Comparison of ENCODE assay signal across 25 cellular contexts in genomic region chr18:36501100-36501499, GRCh38.
DNase-seq lines count a peak whose midpoint lies in the region; ATAC-seq, FAIRE-seq and TF ChIP-seq lines count a peak whose summit lies in the region.
"Had no signal": no experiment of that assay in that cellular context is flagged by ENCODE, and none has a peak within 500 bp of the region (broad histone marks: within the 10 kb centered on the region; RNA-seq: fewer than 3 reads in every experiment).

No MANE protein-coding gene starts in this region.

- dilution Hi-C loops in IMR-90 (cut with HindIII; ENCODE audit: low sequenced_read_pairs, unreplicated experiment) = no loop called here

- no peaks in the 10 kb centered on the region for H3K9me3 ChIP-seq in IMR-90 (ENCODE audit: control insufficient read depth, insufficient read depth, low read length)

- H3K9me1 ChIP-seq in IMR-90 (ENCODE audit: insufficient read depth, low read length) = no peaks in the 10 kb centered on the region

- H2BK20ac ChIP-seq in IMR-90 (ENCODE audit: low read depth, low read length) = no peak overlapping the region

- H2AK9ac ChIP-seq in IMR-90 (replicated peaks; ENCODE audit: low read depth, low read length, poor library complexity) = no peak overlapping the region

- peak overlapping the region; percentile 67 for H3K27ac Mint-ChIP-seq in neural crest cell (ENCODE audit: unreplicated experiment)
- H3K27ac Mint-ChIP-seq: activated T-helper 17 cell treated with anti-CD3 and anti-CD28 coated beads, Interleukin-2, amount 50 U/mL, for 72 hours; dendritic cell treated with granulocyte-macrophage colony-stimulating factor and Interleukin-4, amounts not matched to agents 40 ng/mL and 50 ng/mL, for 4 days; T-cell had no signal

- no peak overlapping the region for H3K4me2 ChIP-seq in IMR-90 (ENCODE audit: low read depth, low read length)

- H3K14ac ChIP-seq in IMR-90 (replicated peaks; ENCODE audit: low read depth, low read length) = 0 out of 2 replicates have a peak overlapping the region, but pooled peaks have one; percentile 20

- H3K4ac ChIP-seq in IMR-90 (ENCODE audit: low read depth, low read length) = no peak overlapping the region

- intact Hi-C loops in IMR-90 (cut with micrococcal nuclease) = no loop called here

- no peak overlapping the region for H3K56ac ChIP-seq in IMR-90 (ENCODE audit: extremely low read depth, insufficient read depth, low read length)

- no peaks in the 10 kb centered on the region for H3K79me1 ChIP-seq in IMR-90 (ENCODE audit: low read depth in 1 of 2, low read length in 2 of 2)

- no peaks in the 10 kb centered on the region for H3K4me1 Mint-ChIP-seq in neural crest cell
- H3K4me1 Mint-ChIP-seq: activated T-helper 17 cell treated with anti-CD3 and anti-CD28 coated beads, Interleukin-2, amount 50 U/mL, for 72 hours had no signal

- H3K27ac ChIP-seq in IMR-90 (ENCODE audit: insufficient read depth, low read length) = no peak overlapping the region

- no peak overlapping the region for H3K4me3 ChIP-seq in IMR-90 (ENCODE audit: insufficient read depth, low read depth, low read length)
- no peak overlapping the region for H3K4me3 ChIP-seq in bronchial epithelial cell (ENCODE audit: low read depth, low read length)
- H3K4me3 ChIP-seq: BLaER1 treated with 17β-estradiol and CSF1 and Interleukin-3, amounts not matched to agents 10 nM and 100 nM; K562; skin epidermis had no signal

- DNase-seq in DMS 273 treated with DMSO at 0.1 percent for 48 hours (lab: John Stamatoyannopoulos, UW) (peak; percentile 13), IMR-90 (no peak), bronchial epithelial cell (ENCODE audit: low read depth) (peak; percentile 75), neural crest cell (ENCODE audit: low read depth, low spot score) (no peak), HPDE6-E6E7 (ENCODE audit: extremely low spot score) (no peak), mucosa of gallbladder (ENCODE audit: low spot score) (no peak)
- no peak for DNase-seq in activated CD8-positive, alpha-beta memory T cell treated with anti-CD3 and anti-CD28 coated beads, Interleukin-2, amount 50 U/mL, for 4 hours
- DNase-seq: activated CD4-positive, alpha-beta T cell treated with anti-CD3 and anti-CD28 coated beads, Interleukin-2, amount 50 U/mL, for 4 hours; activated naive CD4-positive, alpha-beta T cell treated with anti-CD3 and anti-CD28 coated beads, Interleukin-2, amount 50 U/mL, for 16 hours; caudate nucleus; COR-L47; islet precursor cell; midbrain; naive thymus-derived CD8-positive, alpha-beta T cell; NCI-H2081 treated with DMSO at 0.1 percent for 48 hours; NCI-H526 treated with DMSO at 0.1 percent for 48 hours; T-cell had no signal

- no peak overlapping the region for H4K5ac ChIP-seq in IMR-90 (ENCODE audit: low read depth, low read length)

- no peaks in the 10 kb centered on the region for H4K20me1 ChIP-seq in IMR-90 (ENCODE audit: insufficient read depth, low read length)

- no peak overlapping the region; the same call in 1 of the 2 replicates for H4K91ac ChIP-seq in IMR-90 (ENCODE audit: insufficient read depth, low read depth, low read length)

- no TSS peak for BruUV-seq in IMR-90 (replicated peaks; lab: Mats Ljungman, UMichigan)

- no peak for TF ChIP-seq CTCF in IMR-90 (conservative IDR thresholded peaks at IDR 0.05; ENCODE audit: low read depth, low read length)
- TF ChIP-seq CTCF in bronchial epithelial cell (IDR thresholded peaks at IDR 0.05; ENCODE audit: insufficient read depth, low read length, severe bottlenecking) = no peak
- TF ChIP-seq CTCF in neural crest cell (conservative IDR thresholded peaks at IDR 0.05) = no peak

- H3K23ac ChIP-seq in IMR-90 (ENCODE audit: low read depth, low read length) = no peak overlapping the region

- H3K36me3 ChIP-seq in IMR-90 (ENCODE audit: control insufficient read depth, insufficient read depth, low read length) (no peaks in the 10 kb centered on the region), bronchial epithelial cell (ENCODE audit: control insufficient read depth, insufficient read depth, low read length) (no peaks in the 10 kb centered on the region)
- H3K36me3 ChIP-seq: BLaER1 treated with 17β-estradiol and CSF1 and Interleukin-3, amounts not matched to agents 10 nM and 100 nM had no signal

- no peaks in the 10 kb centered on the region for H3K27me3 ChIP-seq in IMR-90 (ENCODE audit: control insufficient read depth, insufficient read depth, low read length)
- no peaks in the 10 kb centered on the region for H3K27me3 ChIP-seq in bronchial epithelial cell (ENCODE audit: control insufficient read depth, insufficient read depth, low read length)
- H3K27me3 ChIP-seq: BLaER1 treated with 17β-estradiol and CSF1 and Interleukin-3, amounts not matched to agents 10 nM and 100 nM had no signal

- no peak overlapping the region for H3K4me3 Mint-ChIP-seq in neural crest cell
- H3K4me3 Mint-ChIP-seq: activated T-helper 17 cell treated with anti-CD3 and anti-CD28 coated beads, Interleukin-2, amount 50 U/mL, for 72 hours; dendritic cell treated with granulocyte-macrophage colony-stimulating factor and Interleukin-4, amounts not matched to agents 40 ng/mL and 50 ng/mL, for 4 days; naive thymus-derived CD8-positive, alpha-beta T cell; T-cell had no signal

- 60% methylated on average over 1 of the region's 2 CpGs; no CpG with 5 or more reads in 1 of the 2 experiments for WGBS in IMR-90 (ENCODE audit: extremely low coverage in 2 of 2, insufficient read length in 1 of 2), 2 experiments

- TF ChIP-seq RAD21 in IMR-90 (IDR thresholded peaks at IDR 0.05; ENCODE audit: low read length) = no peak

- H2AFZ ChIP-seq in IMR-90 (replicated peaks; ENCODE audit: low read length, poor library complexity) = peak overlapping the region; percentile 4

- TF ChIP-seq POLR2A in IMR-90 (IDR thresholded peaks at IDR 0.05; ENCODE audit: low read depth, low read length) = no peak

- POLR2A ChIA-PET in IMR-90 (lab: Charles Lee; ENCODE audit: unreplicated experiment) = no interaction called here

- H3K36me3 Mint-ChIP-seq in neural crest cell (ENCODE audit: low read depth) = peaks cover 22% of the 10 kb centered on the region
- H3K36me3 Mint-ChIP-seq: naive thymus-derived CD8-positive, alpha-beta T cell; T-cell had no signal

- no peaks in the 10 kb centered on the region for H3K4me1 ChIP-seq in IMR-90 (ENCODE audit: control insufficient read depth, insufficient read depth, low read length)

- H2AK5ac ChIP-seq in IMR-90 (ENCODE audit: low read depth, low read length) = no peak overlapping the region

- no peak overlapping the region for H2BK15ac ChIP-seq in IMR-90 (ENCODE audit: low read depth, low read length)

- H3K9me3 Mint-ChIP-seq in neural crest cell = peaks cover 6% of the 10 kb centered on the region
- H3K9me3 Mint-ChIP-seq: activated T-helper 17 cell treated with anti-CD3 and anti-CD28 coated beads, Interleukin-2, amount 50 U/mL, for 72 hours; naive thymus-derived CD8-positive, alpha-beta T cell; T-cell had no signal

- no peak overlapping the region for H2BK120ac ChIP-seq in IMR-90 (ENCODE audit: low read depth, low read length)

- CTCF ChIA-PET in IMR-90 (lab: Yijun Ruan, JAX) = interaction anchor here (0.6 kb wide), 1 partner anchor 16 kb away, joined by 3 read pairs; no protein-coding TSS in a partner anchor

- ATAC-seq in IMR-90 (ENCODE audit: low read depth) = no peak
- ATAC-seq: activated T-helper 17 cell treated with anti-CD3 and anti-CD28 coated beads, Interleukin-2, amount 50 U/mL, for 72 hours; HCT116; K562; naive thymus-derived CD8-positive, alpha-beta T cell; T-cell had no signal

- in situ Hi-C loops in IMR-90 (cut with MboI; ENCODE audit: low sequenced_read_pairs) = no loop called here

- H3K27me3 Mint-ChIP-seq in neural crest cell (ENCODE audit: low read depth) = no peaks in the 10 kb centered on the region
- H3K27me3 Mint-ChIP-seq: dendritic cell treated with granulocyte-macrophage colony-stimulating factor and Interleukin-4, amounts not matched to agents 40 ng/mL and 50 ng/mL, for 4 days had no signal

- no peak overlapping the region for H2BK5ac ChIP-seq in IMR-90 (ENCODE audit: low read depth, low read length, poor library complexity, severe bottlenecking)

- H4K8ac ChIP-seq in IMR-90 (ENCODE audit: low read depth in 2 of 2, low read length in 2 of 2) = no peak overlapping the region

- H3K9ac ChIP-seq in IMR-90 (ENCODE audit: low read depth, low read length) = no peak overlapping the region
- H3K9ac ChIP-seq: BLaER1 treated with 17β-estradiol and CSF1 and Interleukin-3, amounts not matched to agents 10 nM and 100 nM had no signal

- no peak overlapping the region for H3K18ac ChIP-seq in IMR-90 (ENCODE audit: low read depth, low read length)

- FAIRE-seq in bronchial epithelial cell (lab: Jason Lieb, UNC) = no peak
- FAIRE-seq: endometrium, GM18507, K562 had no signal

TF ChIP-seq in IMR-90, 13 proteins besides CTCF, POLR2A, EP300 and RAD21 (continues in another document):
- TF ChIP-seq ELK1 (IDR thresholded peaks at IDR 0.05; ENCODE audit: borderline replicate concordance, low read depth, low read length) (no peak), SMC3 (IDR thresholded peaks at IDR 0.05; ENCODE audit: low read depth, low read length) (no peak), CHD1 (IDR thresholded peaks at IDR 0.05; ENCODE audit: low read depth, low read length) (no peak), CEBPB (IDR thresholded peaks at IDR 0.05; ENCODE audit: low read depth, low read length) (no peak), MXI1 (IDR thresholded peaks at IDR 0.05; ENCODE audit: borderline replicate concordance, low read depth, low read length) (no peak), RFX5 (IDR thresholded peaks at IDR 0.05; ENCODE audit: low read depth, low read length) (no peak), MAZ (IDR thresholded peaks at IDR 0.05; ENCODE audit: borderline replicate concordance, low read depth, low read length) (no peak), NFE2L2 (IDR thresholded peaks at IDR 0.05; ENCODE audit: low read depth, low read length) (no peak), USF2 (IDR thresholded peaks at IDR 0.05; ENCODE audit: low read depth, low read length) (no peak), BHLHE40 (IDR thresholded peaks at IDR 0.05; ENCODE audit: low read depth, low read length) (no peak)

Comparison
In these comparisons a context has a peak if more than half of its experiments do, and no peak if none do; other contexts are left out.
1. DNase-seq: peak in DMS 273 treated with DMSO at 0.1 percent for 48 hours (single experiment) and bronchial epithelial cell (single experiment); none in IMR-90 (single experiment), neural crest cell (single experiment), HPDE6-E6E7 (single experiment), activated CD8-positive, alpha-beta memory T cell treated with anti-CD3 and anti-CD28 coated beads, Interleukin-2, amount 50 U/mL, for 4 hours (single experiment) and mucosa of gallbladder (single experiment).